ENCODE assay signal across 12 cellular contexts in the genomic region with DNA sequence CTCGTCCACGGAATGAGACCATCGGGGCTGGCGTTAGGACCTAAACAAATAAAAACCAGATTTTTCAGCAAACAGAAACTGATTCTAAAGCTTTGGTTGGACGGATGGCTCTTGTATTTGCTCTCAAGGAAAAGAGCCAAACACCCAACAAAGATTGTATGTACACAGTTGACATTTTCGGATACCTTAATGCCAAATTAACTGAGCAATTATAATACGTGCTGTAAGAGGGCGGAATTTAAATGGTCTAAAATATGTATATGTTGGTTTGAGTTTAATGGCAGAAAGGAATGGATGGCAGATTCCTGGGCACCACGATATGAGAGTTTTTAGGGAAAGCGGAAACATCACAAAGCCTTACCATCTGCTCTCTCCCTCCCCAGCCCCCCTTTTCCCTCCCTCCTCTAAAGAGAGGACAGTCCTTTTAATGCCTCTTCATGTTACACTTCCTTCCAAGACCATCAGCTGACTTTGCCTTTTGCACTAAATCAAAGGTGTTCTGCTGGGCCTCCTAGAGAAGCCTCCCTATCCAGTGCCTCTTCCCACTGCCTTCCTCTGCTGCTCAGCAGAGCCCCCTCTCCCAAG. TPM values are rescaled to one million over a fixed set of nuclear protein-coding genes. Genes with fewer than 3 reads are reported as not detected.
DNase-seq lines count a peak whose midpoint lies in the region; ATAC-seq and TF ChIP-seq lines count a peak whose summit lies in the region.
"Had no signal": no experiment of that assay in that cellular context is flagged by ENCODE, and none has a peak within 500 bp of the region (broad histone marks: within the 10 kb centered on the region; RNA-seq: fewer than 3 reads in every experiment).

No MANE protein-coding gene starts in this region.

- H3K36me3 ChIP-seq in HEK293 (ENCODE audit: control insufficient read depth in 2 of 2, insufficient read depth in 1 of 2, low read length in 2 of 2) (peaks cover 16 to 77% of the 10 kb centered on the region in 2 experiments; a peak in 2 of 3 replicates), suprapubic skin (peaks cover 97% of the 10 kb centered on the region)

- H3K4me3 ChIP-seq in HEK293 (ENCODE audit: low read depth, low read length), result no peak overlapping the region
- H3K4me3 ChIP-seq in suprapubic skin, result no peak overlapping the region

- POLR2A ChIA-PET in CD4-positive, alpha-beta T cell (lab: Charles Lee), result interaction anchor here (0.8 to 1.3 kb wide), 5 partner anchors 11 to 42 kb away, joined by 3 to 7 read pairs (median 3); no protein-coding TSS in a partner anchor
- POLR2A ChIA-PET in HEK293 (lab: Yijun Ruan, JAX), result interaction anchor here (1.0 to 1.3 kb wide), 3 partner anchors 33 to 99 kb away, joined by 3 to 9 read pairs (median 4); no protein-coding TSS in a partner anchor

- no peak for TF ChIP-seq POLR2A in suprapubic skin (IDR thresholded peaks at IDR 0.05)

- TF ChIP-seq EP300 in suprapubic skin (IDR thresholded peaks at IDR 0.05), result no peak

- CTCF ChIA-PET in CD4-positive, alpha-beta T cell (lab: Charles Lee), result interaction anchor here (1.0 to 1.2 kb wide), 2 partner anchors 13 to 22 kb away, joined by 3 to 4 read pairs; no protein-coding TSS in a partner anchor
- CTCF ChIA-PET in HEK293 (lab: Yijun Ruan, JAX), result interaction anchor here (0.7 to 1.3 kb wide), 3 partner anchors 20 to 130 kb away, joined by 3 read pairs; no protein-coding TSS in a partner anchor

- DNase-seq in CD4-positive, alpha-beta T cell, result no peak
- DNase-seq in activated naive CD4-positive, alpha-beta T cell treated with anti-CD3 and anti-CD28 coated beads, Interleukin-2, amount 50 U/mL, for 72 hours (ENCODE audit: low spot score in 2 of 2), result no peak
- DNase-seq in naive B cell, result no peak
- no peak for DNase-seq in COLO668 (lab: John Stamatoyannopoulos, UW; ENCODE audit: unreplicated experiment)
- no peak for DNase-seq in suprapubic skin (ENCODE audit: low spot score in 2 of 2)
- DNase-seq: activated CD4-positive, alpha-beta T cell treated with anti-CD3 and anti-CD28 coated beads, Interleukin-2, amount 50 U/mL, for 1 hour; central memory CD4-positive, alpha-beta T cell; hippocampal formation; OCI-M1 had no signal

- no peaks in the 10 kb centered on the region for H3K9me3 ChIP-seq in CD4-positive, alpha-beta T cell (ENCODE audit: control insufficient read depth, low read length)
- H3K9me3 ChIP-seq in HEK293 (ENCODE audit: control insufficient read depth, insufficient read depth, low read depth, low read length) (no peaks in the 10 kb centered on the region), suprapubic skin (no peaks in the 10 kb centered on the region)

- H3K27ac ChIP-seq in CD4-positive, alpha-beta T cell (ENCODE audit: low read depth, low read length), result peak overlapping the region; percentile 43
- H3K27ac ChIP-seq in HEK293 (ENCODE audit: extremely low read depth, low read depth, low read length) (peak overlapping the region; percentile 86), suprapubic skin (no peak overlapping the region)

- H3K4me1 ChIP-seq in HEK293 (ENCODE audit: control insufficient read depth, insufficient read depth, low read length), result peaks cover 13% of the 10 kb centered on the region
- H3K4me1 ChIP-seq in suprapubic skin, result no peaks in the 10 kb centered on the region

- 84% methylated on average over 10 of the region's 10 CpGs for WGBS in suprapubic skin

- H3K4me1 Mint-ChIP-seq in CD4-positive, alpha-beta T cell (ENCODE audit: low read depth), result peaks cover 54% of the 10 kb centered on the region
- peaks cover 21 to 29% (median 28%) of the 10 kb centered on the region in 3 donors for H3K4me1 Mint-ChIP-seq in naive B cell

- H3K9me3 Mint-ChIP-seq in CD4-positive, alpha-beta T cell, result no peaks in the 10 kb centered on the region
- H3K9me3 Mint-ChIP-seq in activated naive CD4-positive, alpha-beta T cell treated with anti-CD3 and anti-CD28 coated beads, Interleukin-2, amount 50 U/mL, for 72 hours, result no peaks in the 10 kb centered on the region
- H3K9me3 Mint-ChIP-seq in naive B cell, result no peaks in the 10 kb centered on the region

- no peaks in the 10 kb centered on the region for H3K27me3 ChIP-seq in CD4-positive, alpha-beta T cell (ENCODE audit: control insufficient read depth, insufficient read depth, low read length)
- H3K27me3 ChIP-seq in suprapubic skin, result no peaks in the 10 kb centered on the region

- no peak for ATAC-seq in CD4-positive, alpha-beta T cell (ENCODE audit: poor library complexity)
- no peak for ATAC-seq in activated naive CD4-positive, alpha-beta T cell treated with anti-CD3 and anti-CD28 coated beads, Interleukin-2, amount 50 U/mL, for 72 hours
- ATAC-seq in naive B cell (ENCODE audit: low read depth in 2 of 2) (peak; percentile 21 to 27), GM21825 (IDR thresholded peaks at IDR 0.05; ENCODE audit: unreplicated experiment) (no peak), GM21528 (IDR thresholded peaks at IDR 0.05; ENCODE audit: low FRiP score, unreplicated experiment) (no peak)

- no peak for TF ChIP-seq CTCF in CD4-positive, alpha-beta T cell (IDR thresholded peaks at IDR 0.05)
- TF ChIP-seq CTCF in HEK293 (tag by site-specific recombination; IDR thresholded peaks at IDR 0.05), result no peak
- TF ChIP-seq CTCF in suprapubic skin (IDR thresholded peaks at IDR 0.05), result no peak

- H3K27me3 Mint-ChIP-seq in CD4-positive, alpha-beta T cell, result no peaks in the 10 kb centered on the region
- no peaks in the 10 kb centered on the region for H3K27me3 Mint-ChIP-seq in naive B cell

- peaks cover 99% of the 10 kb centered on the region for H3K36me3 Mint-ChIP-seq in CD4-positive, alpha-beta T cell (ENCODE audit: low read depth)
- peaks cover 59 to 94% of the 10 kb centered on the region in 2 donors for H3K36me3 Mint-ChIP-seq in activated naive CD4-positive, alpha-beta T cell treated with anti-CD3 and anti-CD28 coated beads, Interleukin-2, amount 50 U/mL, for 72 hours
- H3K36me3 Mint-ChIP-seq in naive B cell, result peaks cover 49 to 67% of the 10 kb centered on the region in 2 donors

- intact Hi-C loops in CD4-positive, alpha-beta T cell (cut with DNase I, micrococcal nuclease), result no loop called here

- H3K4me3 Mint-ChIP-seq in CD4-positive, alpha-beta T cell, result peak overlapping the region; percentile 18
- H3K4me3 Mint-ChIP-seq in naive B cell, result peak overlapping the region in 7 of 8 donors; percentile 43 to 87 (median 61)

- peak overlapping the region; percentile 87 for H3K27ac Mint-ChIP-seq in CD4-positive, alpha-beta T cell
- peak overlapping the region; percentile 80 to 97 for H3K27ac Mint-ChIP-seq in activated naive CD4-positive, alpha-beta T cell treated with anti-CD3 and anti-CD28 coated beads, Interleukin-2, amount 50 U/mL, for 72 hours
- peak overlapping the region; percentile 87 to 98 (median 94) for H3K27ac Mint-ChIP-seq in naive B cell

TF ChIP-seq in HEK293, 187 proteins besides CTCF, POLR2A, EP300 and RAD21:
- TF ChIP-seq, protein P1, sequence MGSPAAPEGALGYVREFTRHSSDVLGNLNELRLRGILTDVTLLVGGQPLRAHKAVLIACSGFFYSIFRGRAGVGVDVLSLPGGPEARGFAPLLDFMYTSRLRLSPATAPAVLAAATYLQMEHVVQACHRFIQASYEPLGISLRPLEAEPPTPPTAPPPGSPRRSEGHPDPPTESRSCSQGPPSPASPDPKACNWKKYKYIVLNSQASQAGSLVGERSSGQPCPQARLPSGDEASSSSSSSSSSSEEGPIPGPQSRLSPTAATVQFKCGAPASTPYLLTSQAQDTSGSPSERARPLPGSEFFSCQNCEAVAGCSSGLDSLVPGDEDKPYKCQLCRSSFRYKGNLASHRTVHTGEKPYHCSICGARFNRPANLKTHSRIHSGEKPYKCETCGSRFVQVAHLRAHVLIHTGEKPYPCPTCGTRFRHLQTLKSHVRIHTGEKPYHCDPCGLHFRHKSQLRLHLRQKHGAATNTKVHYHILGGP (tag by site-specific recombination; IDR thresholded peaks at IDR 0.05), result 0 out of 2 replicates have a peak, but pooled peaks have one; percentile 40
- TF ChIP-seq ZNF335 (tag by site-specific recombination; conservative IDR thresholded peaks at IDR 0.05) (peak; percentile 65), ZNF366 (tag by site-specific recombination; conservative IDR thresholded peaks at IDR 0.05) (0 out of 2 replicates have a peak, but pooled peaks have one; percentile 5), TRIM28 (IDR thresholded peaks at IDR 0.05; ENCODE audit: borderline replicate concordance, low read length) (0 out of 2 replicates have a peak, but pooled peaks have one; percentile 1), ZNF664 (tag by site-specific recombination; IDR thresholded peaks at IDR 0.05) (peak; percentile 90), ZNF510 (tag by site-specific recombination; IDR thresholded peaks at IDR 0.05; ENCODE audit: insufficient replicate concordance) (no peak), FEZF1 (tag by site-specific recombination; IDR thresholded peaks at IDR 0.05) (0 out of 2 replicates have a peak, but pooled peaks have one; percentile 0)
- TF ChIP-seq, protein P2, sequence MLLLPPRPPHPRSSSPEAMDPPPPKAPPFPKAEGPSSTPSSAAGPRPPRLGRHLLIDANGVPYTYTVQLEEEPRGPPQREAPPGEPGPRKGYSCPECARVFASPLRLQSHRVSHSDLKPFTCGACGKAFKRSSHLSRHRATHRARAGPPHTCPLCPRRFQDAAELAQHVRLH (tag by site-specific recombination; IDR thresholded peaks at IDR 0.05), result no peak
- TF ChIP-seq, protein P3, sequence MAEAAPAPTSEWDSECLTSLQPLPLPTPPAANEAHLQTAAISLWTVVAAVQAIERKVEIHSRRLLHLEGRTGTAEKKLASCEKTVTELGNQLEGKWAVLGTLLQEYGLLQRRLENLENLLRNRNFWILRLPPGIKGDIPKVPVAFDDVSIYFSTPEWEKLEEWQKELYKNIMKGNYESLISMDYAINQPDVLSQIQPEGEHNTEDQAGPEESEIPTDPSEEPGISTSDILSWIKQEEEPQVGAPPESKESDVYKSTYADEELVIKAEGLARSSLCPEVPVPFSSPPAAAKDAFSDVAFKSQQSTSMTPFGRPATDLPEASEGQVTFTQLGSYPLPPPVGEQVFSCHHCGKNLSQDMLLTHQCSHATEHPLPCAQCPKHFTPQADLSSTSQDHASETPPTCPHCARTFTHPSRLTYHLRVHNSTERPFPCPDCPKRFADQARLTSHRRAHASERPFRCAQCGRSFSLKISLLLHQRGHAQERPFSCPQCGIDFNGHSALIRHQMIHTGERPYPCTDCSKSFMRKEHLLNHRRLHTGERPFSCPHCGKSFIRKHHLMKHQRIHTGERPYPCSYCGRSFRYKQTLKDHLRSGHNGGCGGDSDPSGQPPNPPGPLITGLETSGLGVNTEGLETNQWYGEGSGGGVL (tag by site-specific recombination; IDR thresholded peaks at IDR 0.05), result peak; percentile 40; the same call in 1 of the 2 replicates

RNA-seq across cellular contexts. Expression of gene STAT1, which starts 33.2 kb away (rescaled TPM):
- 10 to 100 TPM; 56.6 to 57.8 TPM for total RNA-seq in CD4-positive, alpha-beta T cell
- total RNA-seq in activated naive CD4-positive, alpha-beta T cell treated with anti-CD3 and anti-CD28 coated beads, Interleukin-2, amount 50 U/mL, for 72 hours, result 100 to 1,000 TPM; 230 to 510 TPM
- 100 to 1,000 TPM in 1 of 6 donors, 10 to 100 TPM in 5; 36.9 to 140 (median 54.8) TPM for polyA plus RNA-seq in naive B cell (ENCODE audit: low read depth in 6 of 6)
- 10 to 100 TPM; 33.5 to 60.7 (median 37.6) TPM for total RNA-seq in suprapubic skin

Comparison
In these comparisons a context has a peak if more than half of its experiments do, and no peak if none do; other contexts are left out.
1. ATAC-seq: peak in naive B cell (2 of 2); none in CD4-positive, alpha-beta T cell (single experiment), activated naive CD4-positive, alpha-beta T cell treated with anti-CD3 and anti-CD28 coated beads, Interleukin-2, amount 50 U/mL, for 72 hours (0 of 2), GM21825 (single experiment) and GM21528 (single experiment).
2. Peak in every context shown above with its lines, with median percentiles within 50 percentile points of each other: H3K27ac Mint-ChIP-seq.